10 cellular contexts compared by ENCODE assay signal in the genomic region with DNA sequence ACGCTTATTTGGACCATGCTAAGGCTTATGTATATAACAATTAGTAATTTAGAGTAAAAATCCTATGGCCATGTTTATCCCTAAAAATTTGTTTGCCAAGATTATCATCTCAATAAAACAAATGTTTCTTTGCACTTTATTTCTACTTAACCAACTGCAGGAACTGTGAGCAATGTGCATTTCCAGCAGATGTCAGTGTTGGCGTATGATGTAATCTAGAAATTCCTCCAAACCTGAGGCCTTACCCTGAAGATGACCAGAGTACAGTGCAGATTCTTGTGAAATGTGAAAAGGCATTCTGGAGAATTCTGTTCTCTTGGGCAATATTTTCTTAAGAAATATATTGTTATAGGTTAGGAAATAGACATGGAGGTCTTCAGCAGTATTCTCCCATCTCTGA.
DNase-seq lines count a peak whose midpoint lies in the region; ATAC-seq and TF ChIP-seq lines count a peak whose summit lies in the region.
"Had no signal": no experiment of that assay in that cellular context is flagged by ENCODE, and none has a peak within 500 bp of the region (broad histone marks: within the 10 kb centered on the region; RNA-seq: fewer than 3 reads in every experiment).

No MANE protein-coding gene starts in this region.

- no peaks in the 10 kb centered on the region for H3K9me3 ChIP-seq in BE2C

- no peaks in the 10 kb centered on the region for H3K36me3 ChIP-seq in BE2C

- H3K4me3 ChIP-seq in BE2C (ENCODE audit: low read depth, low read length): no peak overlapping the region
- H3K4me3 ChIP-seq: SK-N-MC had no signal

- ATAC-seq in GM18861 (IDR thresholded peaks at IDR 0.05; ENCODE audit: unreplicated experiment): peak; percentile 75
- peak; percentile 49 for ATAC-seq in HG03159 (IDR thresholded peaks at IDR 0.05; ENCODE audit: unreplicated experiment)
- peak; percentile 80 for ATAC-seq in omental fat pad (ENCODE audit: low FRiP score)
- no peak for ATAC-seq in activated CD4-positive, CD25-positive, alpha-beta regulatory T cell treated with anti-CD3 and anti-CD28 coated beads, Interleukin-2, amount 50 U/mL, for 24 hours

- DNase-seq in BE2C (peak; percentile 23), OCI-M1 (lab: John Stamatoyannopoulos, UW) (peak; percentile 69), epithelial cell of prostate (ENCODE audit: low read depth, low spot score) (peak; percentile 22), omental fat pad (ENCODE audit: low spot score) (no peak)
- no peak for DNase-seq in activated CD4-positive, CD25-positive, alpha-beta regulatory T cell treated with anti-CD3 and anti-CD28 coated beads, Interleukin-2, amount 50 U/mL, for 72 hours

- TF ChIP-seq CTCF in BE2C (IDR thresholded peaks at IDR 0.05; ENCODE audit: low read depth, low read length): peak; percentile 73
- no peak for TF ChIP-seq CTCF in omental fat pad (IDR thresholded peaks at IDR 0.05)

- H3K27me3 ChIP-seq in BE2C: no peaks in the 10 kb centered on the region

- H3K4me1 ChIP-seq in BE2C: no peaks in the 10 kb centered on the region
- H3K4me1 ChIP-seq: parathyroid adenoma had no signal

- H3K27ac ChIP-seq in epithelial cell of prostate: no peak overlapping the region
- H3K27ac ChIP-seq: parathyroid adenoma, SK-N-MC had no signal

Comparison
In these comparisons a context has a peak if more than half of its experiments do, and no peak if none do; other contexts are left out.
1. DNase-seq: peak in BE2C (single experiment), OCI-M1 (single experiment) and epithelial cell of prostate (single experiment); none in omental fat pad (single experiment) and activated CD4-positive, CD25-positive, alpha-beta regulatory T cell treated with anti-CD3 and anti-CD28 coated beads, Interleukin-2, amount 50 U/mL, for 72 hours (single experiment).
2. ATAC-seq: peak in GM18861 (single experiment), HG03159 (single experiment) and omental fat pad (single experiment); none in activated CD4-positive, CD25-positive, alpha-beta regulatory T cell treated with anti-CD3 and anti-CD28 coated beads, Interleukin-2, amount 50 U/mL, for 24 hours (0 of 2).